In the genomic region with DNA sequence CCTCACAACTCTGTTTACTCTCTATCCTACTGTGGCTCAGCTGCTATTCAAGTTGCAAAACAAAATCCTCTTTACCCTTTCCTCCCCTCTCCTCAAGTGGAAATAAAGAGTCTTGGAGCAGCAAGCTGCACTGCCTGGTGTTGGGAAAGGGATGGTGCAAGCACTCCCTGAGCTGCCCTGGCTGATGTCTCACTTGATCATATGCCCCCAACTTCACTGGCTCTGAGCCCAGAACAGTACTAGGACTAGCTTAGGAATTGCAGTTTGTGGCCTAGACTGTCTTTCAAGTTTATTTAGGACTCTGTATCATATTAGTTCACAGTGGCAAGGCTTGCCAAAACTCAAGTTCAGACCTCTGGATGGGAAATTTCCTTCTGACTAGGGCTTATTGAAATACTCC, we compare ENCODE assay signal across 11 cellular contexts.
DNase-seq lines count a peak whose midpoint lies in the region; ATAC-seq and TF ChIP-seq lines count a peak whose summit lies in the region.
"Had no signal": no experiment of that assay in that cellular context is flagged by ENCODE, and none has a peak within 500 bp of the region (broad histone marks: within the 10 kb centered on the region; RNA-seq: fewer than 3 reads in every experiment).

No MANE protein-coding gene starts in this region.

- H3K27me3 ChIP-seq in GM23248 (replicated peaks; ENCODE audit: insufficient read depth) (no peaks in the 10 kb centered on the region), fibroblast of lung (ENCODE audit: control insufficient read depth, insufficient read depth, low read length) (no peaks in the 10 kb centered on the region)

- H3K36me3 ChIP-seq in GM23248 (ENCODE audit: low read depth) = no peaks in the 10 kb centered on the region
- H3K36me3 ChIP-seq in fibroblast of lung (ENCODE audit: control insufficient read depth, insufficient read depth, low read length) = no peaks in the 10 kb centered on the region
- H3K36me3 ChIP-seq: prostate gland had no signal

- H3K79me2 ChIP-seq in GM23248 (ENCODE audit: insufficient read depth) = no peaks in the 10 kb centered on the region
- no peaks in the 10 kb centered on the region for H3K79me2 ChIP-seq in fibroblast of lung (ENCODE audit: control insufficient read depth, insufficient read depth, low read length)

- no peak overlapping the region for H2AFZ ChIP-seq in GM23248
- H2AFZ ChIP-seq in fibroblast of lung (ENCODE audit: low read length) = no peak overlapping the region

- DNase-seq in GM23248 (peak; percentile 29), SK-MEL-5 (ENCODE audit: low read depth, low spot score) (peak; percentile 5), fibroblast of lung (ENCODE audit: low read depth in 2 of 2) (peak; percentile 1 to 92), sciatic nerve (ENCODE audit: low spot score) (no peak), COR-L47 (lab: John Stamatoyannopoulos, UW) (no peak), mucosa of gallbladder (ENCODE audit: low spot score) (no peak)
- DNase-seq: activated naive CD4-positive, alpha-beta T cell treated with anti-CD3 and anti-CD28 coated beads, Interleukin-2, amount 50 U/mL, for 16 hours; Calu3; NCI-H146 had no signal

- H3F3A ChIP-seq in GM23248 (ENCODE audit: insufficient read depth) = no peaks in the 10 kb centered on the region

- H3K9me3 ChIP-seq in GM23248 (ENCODE audit: low read depth) (no peaks in the 10 kb centered on the region), fibroblast of lung (ENCODE audit: control insufficient read depth, insufficient read depth, low read depth, low read length) (no peaks in the 10 kb centered on the region)
- H3K9me3 ChIP-seq: prostate gland had no signal

- no peaks in the 10 kb centered on the region for H3K9me2 ChIP-seq in GM23248 (ENCODE audit: insufficient read depth)

- H3K4me2 ChIP-seq in GM23248 (ENCODE audit: unreplicated experiment) (no peak overlapping the region), fibroblast of lung (ENCODE audit: extremely low read depth, insufficient read depth, low read length) (no peak overlapping the region)

- H3K27ac ChIP-seq in GM23248 (no peak overlapping the region), fibroblast of lung (ENCODE audit: insufficient read depth, low read length) (no peak overlapping the region)
- H3K27ac ChIP-seq: prostate gland had no signal

- in situ Hi-C loops in GM23248 (cut with MboI) = no loop called here
- in situ Hi-C loops in SK-MEL-5 (cut with HindIII; ENCODE audit: low pct_unique_long_range_greater_than_20kb, low sequenced_read_pairs) = no loop called here

- H3K4me3 ChIP-seq in GM23248 (no peak overlapping the region), fibroblast of lung (replicated peaks in 1 of 4; ENCODE audit: control extremely low read depth in 1 of 4, insufficient read depth in 1 of 4, low read depth in 3 of 4, low read length in 4 of 4) (no peak overlapping the region)
- H3K4me3 ChIP-seq: prostate gland had no signal

- H3K9ac ChIP-seq in GM23248 (no peak overlapping the region), fibroblast of lung (ENCODE audit: insufficient read depth, low read length) (no peak overlapping the region)

- intact Hi-C loops in sciatic nerve (cut with DNase I) = no loop called here

- H3K4me1 ChIP-seq in GM23248 (ENCODE audit: insufficient read depth) (no peaks in the 10 kb centered on the region), fibroblast of lung (ENCODE audit: control insufficient read depth, extremely low read depth, insufficient read depth, low read length) (no peaks in the 10 kb centered on the region)
- H3K4me1 ChIP-seq: prostate gland had no signal

- ATAC-seq in sciatic nerve = peak; percentile 78
- ATAC-seq in HG02981 (IDR thresholded peaks at IDR 0.05; ENCODE audit: unreplicated experiment) = no peak

- peak; percentile 15 to 36 for TF ChIP-seq CTCF in fibroblast of lung (conservative IDR thresholded peaks at IDR 0.05 in 1 of 2, IDR thresholded peaks at IDR 0.05 in 1 of 2; ENCODE audit: low read depth in 1 of 2, low read length in 2 of 2)

- H4K20me1 ChIP-seq in GM23248 (ENCODE audit: insufficient read depth) = no peaks in the 10 kb centered on the region
- H4K20me1 ChIP-seq in fibroblast of lung (ENCODE audit: control insufficient read depth, extremely low read depth, insufficient read depth, low read length) = no peaks in the 10 kb centered on the region

Comparison
In these comparisons a context has a peak if more than half of its experiments do, and no peak if none do; other contexts are left out.
1. DNase-seq: peak in GM23248 (single experiment), SK-MEL-5 (single experiment) and fibroblast of lung (2 of 2); none in sciatic nerve (single experiment), COR-L47 (single experiment) and mucosa of gallbladder (single experiment).